10 cellular contexts compared by ENCODE assay signal in the genomic region with DNA sequence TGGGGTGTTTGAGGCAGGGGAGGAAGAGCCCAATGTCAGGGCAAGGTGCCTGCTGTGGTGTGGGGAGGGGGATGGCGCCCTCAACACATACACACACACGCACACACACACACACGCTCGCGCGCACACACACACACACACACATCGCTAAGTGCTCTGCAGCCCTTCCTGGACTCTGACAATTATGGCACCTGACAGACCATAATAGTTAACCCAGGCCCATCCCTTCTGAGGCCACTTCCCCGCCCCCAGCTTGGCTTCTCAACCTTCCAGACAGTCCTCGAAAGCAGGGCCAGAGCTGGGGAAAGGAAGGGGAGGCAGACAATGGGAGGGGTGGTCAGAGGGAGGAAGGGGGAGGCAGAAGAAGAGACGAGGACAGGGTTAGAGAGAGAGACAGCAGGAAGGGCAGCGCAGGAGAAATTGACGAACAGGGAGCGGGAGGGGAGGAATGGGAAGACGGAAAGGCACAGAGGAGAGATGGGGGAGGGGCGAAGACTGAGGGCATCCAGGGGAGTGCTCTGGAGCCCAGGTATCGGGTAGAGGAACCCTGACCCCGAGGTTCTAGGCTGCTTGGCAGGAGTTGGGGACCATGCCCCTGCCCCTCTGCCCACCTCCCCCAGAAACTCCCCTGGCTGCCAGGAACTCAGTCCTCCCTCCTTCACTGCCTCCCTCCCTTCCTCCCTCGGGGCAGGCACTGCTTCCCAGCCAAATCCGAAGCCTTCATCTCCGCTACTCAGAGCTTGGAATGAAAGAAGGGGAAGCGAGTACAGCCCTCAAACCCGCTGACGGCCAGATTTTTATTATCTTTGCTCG. TPM values are rescaled to one million over a fixed set of nuclear protein-coding genes. Genes with fewer than 3 reads are reported as not detected.
DNase-seq lines count a peak whose midpoint lies in the region; ATAC-seq and TF ChIP-seq lines count a peak whose summit lies in the region.
"Had no signal": no experiment of that assay in that cellular context is flagged by ENCODE, and none has a peak within 500 bp of the region (broad histone marks: within the 10 kb centered on the region; RNA-seq: fewer than 3 reads in every experiment).

No MANE protein-coding gene starts in this region.

- POLR2A ChIA-PET in WTC11 (lab: Charles Lee), result interaction anchor here (0.6 to 1.1 kb wide), 3 partner anchors 30 to 70 kb away, joined by 3 to 5 read pairs (median 3); no protein-coding TSS in a partner anchor

- DNase-seq in ELF-1 (ENCODE audit: low read depth, low spot score) (peak; percentile 82), NCI-H1105 (lab: John Stamatoyannopoulos, UW) (peak; percentile 66), WTC11 (ENCODE audit: low spot score) (peak; percentile 57), CD14-positive monocyte (ENCODE audit: low spot score) (no peak), epidermal melanocyte (ENCODE audit: insufficient read length, low spot score) (no peak), SIG-M5 (lab: John Stamatoyannopoulos, UW) (no peak)
- DNase-seq in stimulated activated naive CD4-positive, alpha-beta T cell treated with Interleukin-2 at 50 U/mL for 16 hours (lab: John Stamatoyannopoulos, UW), result no peak
- DNase-seq: erythroblast, stomach had no signal

- peak; percentile 0; the same call in 1 of the 2 replicates for ATAC-seq in WTC11

- peak overlapping the region; percentile 60 for H3K27ac Mint-ChIP-seq in WTC11
- peak overlapping the region; percentile 76 to 93 (median 87) for H3K27ac Mint-ChIP-seq in nephron
- no peak overlapping the region for H3K27ac Mint-ChIP-seq in CD14-positive monocyte

- CTCF ChIA-PET in WTC11 (lab: Charles Lee), result interaction anchor here (0.7 to 27.2 kb wide), 8 partner anchors 8 to 91 kb away, joined by 3 to 727 read pairs (median 10); a partner anchor contains a TSS

- H3K36me3 Mint-ChIP-seq in WTC11, result no peaks in the 10 kb centered on the region
- no peaks in the 10 kb centered on the region for H3K36me3 Mint-ChIP-seq in nephron (ENCODE audit: low read depth)
- no peaks in the 10 kb centered on the region for H3K36me3 Mint-ChIP-seq in CD14-positive monocyte

- H3K9me3 Mint-ChIP-seq in WTC11, result no peaks in the 10 kb centered on the region
- no peaks in the 10 kb centered on the region for H3K9me3 Mint-ChIP-seq in nephron
- H3K9me3 Mint-ChIP-seq in CD14-positive monocyte, result peaks cover 0 to 22% (median 7%) of the 10 kb centered on the region in 7 donors

- intact Hi-C loops in CD14-positive monocyte (cut with micrococcal nuclease), result no loop called here

- H3K27me3 Mint-ChIP-seq in WTC11 (ENCODE audit: low read depth) (peaks cover 54% of the 10 kb centered on the region), nephron (ENCODE audit: low read depth) (peaks cover 52% of the 10 kb centered on the region), CD14-positive monocyte (ENCODE audit: low read depth in 3 of 3) (peaks cover 88 to 98% (median 91%) of the 10 kb centered on the region in 3 donors)

- H3K4me3 Mint-ChIP-seq in WTC11, result peak overlapping the region; percentile 64
- H3K4me3 Mint-ChIP-seq in nephron, result peak overlapping the region; percentile 43 to 68 (median 56)
- H3K4me3 Mint-ChIP-seq in CD14-positive monocyte, result peak overlapping the region in 1 of 2 donors; percentile 69

- TF ChIP-seq CTCF in WTC11 (IDR thresholded peaks at IDR 0.05), result no peak
- no peak for TF ChIP-seq CTCF in nephron (IDR thresholded peaks at IDR 0.05; ENCODE audit: unreplicated experiment in 3 of 3)
- no peak for TF ChIP-seq CTCF in CD14-positive monocyte (IDR thresholded peaks at IDR 0.05)

- H3K4me1 Mint-ChIP-seq in WTC11 (peaks cover 77% of the 10 kb centered on the region), nephron (peaks cover 62% of the 10 kb centered on the region), CD14-positive monocyte (peaks cover 3% of the 10 kb centered on the region)

TF ChIP-seq in WTC11, 78 proteins besides CTCF, POLR2A, EP300 and RAD21:
- TF ChIP-seq ZNF263 (CRISPR knock-in tag; IDR thresholded peaks at IDR 0.05; ENCODE audit: low read depth) (peak; percentile 68), RELA (CRISPR knock-in tag; IDR thresholded peaks at IDR 0.05; ENCODE audit: borderline replicate concordance) (no peak)

RNA-seq across cellular contexts. Expression of a gene that starts 4.0 kb away (rescaled TPM):
- 10.7 to 17.3 TPM (median 11.1 TPM) in 3 replicates for total RNA-seq in WTC11 (2021)
- not detected for polyA plus RNA-seq in CD14-positive monocyte

Comparison
In these comparisons a context has a peak if more than half of its experiments do, and no peak if none do; other contexts are left out.
1. DNase-seq: peak in ELF-1 (single experiment), NCI-H1105 (single experiment) and WTC11 (single experiment); none in CD14-positive monocyte (single experiment), epidermal melanocyte (single experiment), stimulated activated naive CD4-positive, alpha-beta T cell treated with Interleukin-2 at 50 U/mL for 16 hours (single experiment) and SIG-M5 (single experiment).
2. H3K27ac Mint-ChIP-seq: peak in WTC11 (single experiment) and nephron (3 of 3); none in CD14-positive monocyte (0 of 7).